8 cellular contexts compared by ENCODE assay signal in genomic region chr1:15834406-15835204, GRCh38. TPM values are rescaled to one million over a fixed set of nuclear protein-coding genes. Genes with fewer than 3 reads are reported as not detected.
DNase-seq lines count a peak whose midpoint lies in the region; ATAC-seq and TF ChIP-seq lines count a peak whose summit lies in the region.

No MANE protein-coding gene starts in this region.

- peaks cover 34% of the 10 kb centered on the region for H3F3A ChIP-seq in DOHH2 (ENCODE audit: control insufficient read depth, insufficient read depth)

- peak overlapping the region; percentile 72 for H3K4me2 ChIP-seq in DOHH2 (ENCODE audit: low read length)

- peak overlapping the region; percentile 97 for H3K27ac Mint-ChIP-seq in activated T-helper 2 cell treated with anti-CD3 and anti-CD28 coated beads, Interferon-gamma antibody, Interleukin-2, Interleukin-4, amounts not matched to agents 10 μg/mL and 5 μg/mL and 100 μg/mL, durations not matched to agents 14 hours and 24 hours and 36 hours
- H3K27ac Mint-ChIP-seq in nephron: peak overlapping the region; percentile 100

- intact Hi-C loops in activated T-helper 2 cell treated with anti-CD3 and anti-CD28 coated beads, Interferon-gamma antibody, Interleukin-2, Interleukin-4, amounts not matched to agents 10 μg/mL and 5 μg/mL and 100 μg/mL, durations not matched to agents 14 hours and 24 hours and 36 hours (cut with micrococcal nuclease): loop anchor here (1.0 to 2.0 kb wide), 4 partner anchors 13 to 533 kb away; partner anchors contain the start of genes CASP9, SPEN and SZRD1

- no peaks in the 10 kb centered on the region for H3K27me3 ChIP-seq in DOHH2 (ENCODE audit: control insufficient read depth, low read length)

- peak overlapping the region; percentile 88 for H3K4me3 Mint-ChIP-seq in activated T-helper 2 cell treated with anti-CD3 and anti-CD28 coated beads, Interferon-gamma antibody, Interleukin-2, Interleukin-4, amounts not matched to agents 10 μg/mL and 5 μg/mL and 100 μg/mL, durations not matched to agents 14 hours and 24 hours and 36 hours (ENCODE audit: low read depth)
- peak overlapping the region; percentile 93 to 96 (median 96) for H3K4me3 Mint-ChIP-seq in nephron

- no peaks in the 10 kb centered on the region for H3K9me3 ChIP-seq in DOHH2 (ENCODE audit: control insufficient read depth, insufficient read depth, low read length)

- ATAC-seq in stimulated activated naive CD8-positive, alpha-beta T cell treated with anti-CD3 and anti-CD28 coated beads, Interleukin-15, Interleukin-2, amounts not matched to agents 100 U/mL and 50 U/mL, for 24 hours: peak; percentile 60

- peaks cover 7% of the 10 kb centered on the region for H3K36me3 ChIP-seq in DOHH2 (ENCODE audit: control insufficient read depth, low read length)

- H3K27ac ChIP-seq in DOHH2 (ENCODE audit: low read depth, low read length): peak overlapping the region; percentile 89

- TF ChIP-seq CTCF in DOHH2 (IDR thresholded peaks at IDR 0.05; ENCODE audit: low read depth, low read length, poor library complexity, severe bottlenecking) (no peak), nephron (IDR thresholded peaks at IDR 0.05; ENCODE audit: unreplicated experiment in 3 of 3) (no peak)

- H3K36me3 Mint-ChIP-seq in activated T-helper 2 cell treated with anti-CD3 and anti-CD28 coated beads, Interferon-gamma antibody, Interleukin-2, Interleukin-4, amounts not matched to agents 10 μg/mL and 5 μg/mL and 100 μg/mL, durations not matched to agents 14 hours and 24 hours and 36 hours (ENCODE audit: low read depth): peaks cover 9% of the 10 kb centered on the region
- H3K36me3 Mint-ChIP-seq in nephron (ENCODE audit: low read depth): peaks cover 9% of the 10 kb centered on the region

- DNase-seq in GOT3 (lab: John Stamatoyannopoulos, UW): peak; percentile 70
- peak; percentile 91 for DNase-seq in LoVo (ENCODE audit: low spot score)
- DNase-seq in RPMI8226: peak; percentile 95
- peak; percentile 87 for DNase-seq in activated T-helper 2 cell treated with anti-CD3 and anti-CD28 coated beads, Interferon-gamma antibody, Interleukin-2, Interleukin-4, amounts not matched to agents 10 μg/mL and 5 μg/mL and 100 μg/mL, durations not matched to agents 14 hours and 24 hours and 36 hours (ENCODE audit: low spot score)
- peak; percentile 96 for DNase-seq in fibroblast of peridontal ligament (ENCODE audit: extremely low read depth)
- peak; percentile 92 for DNase-seq in stimulated activated naive CD8-positive, alpha-beta T cell treated with anti-CD3 and anti-CD28 coated beads, Interleukin-15, Interleukin-2, amounts not matched to agents 100 U/mL and 50 U/mL, for 24 hours

- H3K4me1 ChIP-seq in DOHH2 (ENCODE audit: control insufficient read depth, low read length): peaks cover 65% of the 10 kb centered on the region

- H3K79me2 ChIP-seq in DOHH2 (ENCODE audit: control insufficient read depth, low read length): peaks cover 49% of the 10 kb centered on the region

- no peaks in the 10 kb centered on the region for H3K27me3 Mint-ChIP-seq in activated T-helper 2 cell treated with anti-CD3 and anti-CD28 coated beads, Interferon-gamma antibody, Interleukin-2, Interleukin-4, amounts not matched to agents 10 μg/mL and 5 μg/mL and 100 μg/mL, durations not matched to agents 14 hours and 24 hours and 36 hours (ENCODE audit: low read depth)
- H3K27me3 Mint-ChIP-seq in nephron (ENCODE audit: low read depth): peaks cover 7% of the 10 kb centered on the region

- H4K20me1 ChIP-seq in DOHH2 (ENCODE audit: control insufficient read depth, insufficient read depth, low read depth, low read length): no peaks in the 10 kb centered on the region

- no peaks in the 10 kb centered on the region for H3K9me2 ChIP-seq in DOHH2 (replicated peaks; ENCODE audit: control insufficient read depth, low read length)

- H3K4me3 ChIP-seq in DOHH2 (ENCODE audit: low read length): peak overlapping the region; percentile 75

- H3K9me3 Mint-ChIP-seq in activated T-helper 2 cell treated with anti-CD3 and anti-CD28 coated beads, Interferon-gamma antibody, Interleukin-2, Interleukin-4, amounts not matched to agents 10 μg/mL and 5 μg/mL and 100 μg/mL, durations not matched to agents 14 hours and 24 hours and 36 hours: no peaks in the 10 kb centered on the region
- no peaks in the 10 kb centered on the region for H3K9me3 Mint-ChIP-seq in nephron

- H3K4me1 Mint-ChIP-seq in activated T-helper 2 cell treated with anti-CD3 and anti-CD28 coated beads, Interferon-gamma antibody, Interleukin-2, Interleukin-4, amounts not matched to agents 10 μg/mL and 5 μg/mL and 100 μg/mL, durations not matched to agents 14 hours and 24 hours and 36 hours (ENCODE audit: low read depth): peaks cover 26% of the 10 kb centered on the region
- peaks cover 38% of the 10 kb centered on the region for H3K4me1 Mint-ChIP-seq in nephron

RNA-seq across cellular contexts. Expression of gene SPEN, which starts 12.9 kb away (rescaled TPM):
- 75.0 and 75.9 TPM in 2 replicates for total RNA-seq in activated T-helper 2 cell treated with anti-CD3 and anti-CD28 coated beads, Interferon-gamma antibody, Interleukin-2, Interleukin-4, amounts not matched to agents 10 μg/mL and 5 μg/mL and 100 μg/mL, durations not matched to agents 14 hours and 24 hours and 36 hours

RNA-seq across cellular contexts. Expression of gene UQCRHL, which starts 27.2 kb away (rescaled TPM):
- 1.5 and 1.6 TPM in 2 replicates for total RNA-seq in activated T-helper 2 cell treated with anti-CD3 and anti-CD28 coated beads, Interferon-gamma antibody, Interleukin-2, Interleukin-4, amounts not matched to agents 10 μg/mL and 5 μg/mL and 100 μg/mL, durations not matched to agents 14 hours and 24 hours and 36 hours

Comparison
In these comparisons a context has a peak if more than half of its experiments do, and no peak if none do; other contexts are left out.
1. Peak in every context shown above with its lines: DNase-seq, ATAC-seq, H3K4me3 ChIP-seq and H3K27ac ChIP-seq.